ENCODE assay signal across 7 cellular contexts in the genomic region with DNA sequence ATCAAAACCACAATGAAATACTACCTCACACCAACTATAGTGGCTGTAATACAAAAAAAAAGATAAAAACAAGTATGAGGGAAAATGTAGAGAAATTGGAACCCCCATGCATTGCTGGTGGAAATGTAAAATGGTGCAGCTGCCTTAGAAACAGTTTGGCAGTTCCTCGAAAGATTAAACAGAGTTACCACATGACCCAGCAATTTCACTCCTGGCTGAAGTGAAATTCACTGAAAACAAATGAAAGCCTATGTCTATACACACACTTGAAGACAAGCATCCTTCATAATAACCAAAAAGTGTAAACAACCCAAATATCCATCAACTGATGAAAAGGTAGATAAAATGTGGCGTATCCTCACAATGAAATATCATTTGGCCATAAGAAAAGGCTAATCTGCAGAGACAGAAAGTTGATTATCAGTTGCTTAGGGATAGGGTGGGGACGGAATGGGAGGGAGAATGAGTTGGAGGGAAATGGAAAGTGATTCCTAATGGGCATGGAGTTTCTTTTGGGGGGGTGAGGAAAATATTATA.
"Had no signal": no experiment of that assay in that cellular context is flagged by ENCODE, and none has a peak within 500 bp of the region (broad histone marks: within the 10 kb centered on the region; RNA-seq: fewer than 3 reads in every experiment).

No MANE protein-coding gene starts in this region.

- H3K4me3 ChIP-seq: GM12878 had no signal

- DNase-seq: GDM1, GF-D8 had no signal

- FAIRE-seq: GM12878, GM12891, GM12892, GM18507, GM19239 had no signal

- ATAC-seq: GM12878 had no signal
